10 cellular contexts compared by ENCODE assay signal in the genomic region with DNA sequence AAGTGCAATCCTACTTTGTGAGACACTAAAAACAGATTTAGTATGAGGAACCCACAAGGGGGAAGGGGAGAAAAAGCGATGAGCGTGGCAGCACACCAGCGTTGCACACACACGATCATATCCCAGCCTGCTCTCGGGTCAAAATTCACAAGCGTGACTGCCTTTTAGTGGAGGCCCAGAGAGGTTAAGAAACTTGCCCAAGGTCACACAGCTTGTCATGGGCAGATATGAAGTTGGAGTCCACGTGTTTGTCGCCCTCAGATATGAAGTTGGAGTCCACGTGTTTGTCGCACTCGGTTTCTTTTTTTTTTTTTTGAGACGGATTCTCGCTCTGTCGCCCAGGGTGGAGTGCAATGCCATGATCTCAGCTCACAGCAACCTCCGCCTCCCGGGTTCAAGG.
"Had no signal": no experiment of that assay in that cellular context is flagged by ENCODE, and none has a peak within 500 bp of the region (broad histone marks: within the 10 kb centered on the region; RNA-seq: fewer than 3 reads in every experiment).

No MANE protein-coding gene starts in this region.

- H3K27me3 ChIP-seq: ovary had no signal

- H3K4me2 ChIP-seq: smooth muscle cell had no signal

- H3K9me3 ChIP-seq: ovary had no signal

- H3K36me3 ChIP-seq: ovary had no signal

- H3K27ac ChIP-seq: ovary had no signal

- DNase-seq: cortex of kidney; foreskin melanocyte; naive thymus-derived CD4-positive, alpha-beta T cell; stimulated activated CD4-positive, alpha-beta T cell treated with anti-CD3 and anti-CD28 coated beads, Interleukin-2, amount 100 ng/mL, for 48 hours; stimulated activated naive CD4-positive, alpha-beta T cell treated with Interleukin-2 at 50 U/mL for 16 hours; trophoblast cell had no signal

- H3K4me3 ChIP-seq: dorsolateral prefrontal cortex, lung, ovary, smooth muscle cell had no signal
